9 cellular contexts compared by ENCODE assay signal in the genomic region with DNA sequence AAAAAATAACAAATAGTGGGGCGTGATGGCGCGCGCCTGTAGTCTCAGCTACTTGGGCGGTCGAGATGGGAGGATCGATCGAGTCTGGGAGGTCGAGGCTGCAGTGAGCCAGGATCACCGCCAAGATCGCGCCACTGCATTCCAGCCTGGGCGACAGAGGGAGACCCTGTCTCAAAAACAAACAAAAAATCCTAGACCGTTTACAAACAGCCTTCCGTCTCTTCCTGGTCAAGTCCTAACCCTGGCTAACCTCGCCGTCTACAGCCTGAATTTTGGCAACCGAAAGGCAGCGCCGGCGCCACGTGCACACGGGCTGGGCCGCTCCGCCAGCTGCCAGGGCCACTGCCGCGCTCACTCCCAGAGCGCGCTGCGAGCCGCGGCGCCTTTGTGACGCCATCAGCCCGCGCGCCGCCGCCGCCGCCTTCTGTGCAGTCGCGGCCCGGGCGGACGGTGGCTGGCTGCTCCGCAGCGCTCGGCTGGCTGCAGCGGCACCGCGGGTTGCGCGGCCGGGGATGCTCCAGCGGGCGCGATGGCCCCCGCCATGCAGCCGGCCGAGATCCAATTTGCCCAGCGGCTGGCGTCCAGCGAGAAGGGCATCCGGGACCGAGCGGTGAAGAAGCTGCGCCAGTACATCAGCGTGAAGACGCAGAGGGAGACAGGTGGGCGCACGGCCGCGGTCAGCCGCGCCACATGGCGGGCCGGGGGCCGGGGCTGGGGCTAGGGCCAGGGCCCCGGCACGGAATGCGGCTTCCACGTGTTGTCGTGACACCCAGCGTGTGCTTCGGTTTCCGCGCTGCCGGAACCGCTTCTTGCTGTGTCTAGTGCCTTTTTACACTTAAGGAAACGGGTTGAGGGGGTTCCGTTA. TPM values are rescaled to one million over a fixed set of nuclear protein-coding genes. Genes with fewer than 3 reads are reported as not detected.
DNase-seq lines count a peak whose midpoint lies in the region; ATAC-seq, FAIRE-seq and TF ChIP-seq lines count a peak whose summit lies in the region.
"Had no signal": no experiment of that assay in that cellular context is flagged by ENCODE, and none has a peak within 500 bp of the region (broad histone marks: within the 10 kb centered on the region; RNA-seq: fewer than 3 reads in every experiment).

Gene HSF2BP, minus strand, starts transcription at position 353 of the 865 bp plus-strand sequence. CDS start 1,392 bp downstream, outside the sequence.
A gene with protein sequence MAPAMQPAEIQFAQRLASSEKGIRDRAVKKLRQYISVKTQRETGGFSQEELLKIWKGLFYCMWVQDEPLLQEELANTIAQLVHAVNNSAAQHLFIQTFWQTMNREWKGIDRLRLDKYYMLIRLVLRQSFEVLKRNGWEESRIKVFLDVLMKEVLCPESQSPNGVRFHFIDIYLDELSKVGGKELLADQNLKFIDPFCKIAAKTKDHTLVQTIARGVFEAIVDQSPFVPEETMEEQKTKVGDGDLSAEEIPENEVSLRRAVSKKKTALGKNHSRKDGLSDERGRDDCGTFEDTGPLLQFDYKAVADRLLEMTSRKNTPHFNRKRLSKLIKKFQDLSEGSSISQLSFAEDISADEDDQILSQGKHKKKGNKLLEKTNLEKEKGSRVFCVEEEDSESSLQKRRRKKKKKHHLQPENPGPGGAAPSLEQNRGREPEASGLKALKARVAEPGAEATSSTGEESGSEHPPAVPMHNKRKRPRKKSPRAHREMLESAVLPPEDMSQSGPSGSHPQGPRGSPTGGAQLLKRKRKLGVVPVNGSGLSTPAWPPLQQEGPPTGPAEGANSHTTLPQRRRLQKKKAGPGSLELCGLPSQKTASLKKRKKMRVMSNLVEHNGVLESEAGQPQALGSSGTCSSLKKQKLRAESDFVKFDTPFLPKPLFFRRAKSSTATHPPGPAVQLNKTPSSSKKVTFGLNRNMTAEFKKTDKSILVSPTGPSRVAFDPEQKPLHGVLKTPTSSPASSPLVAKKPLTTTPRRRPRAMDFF (plus strand): TSS at position 425 of the 865 bp plus-strand sequence. CDS start 105 bp downstream, at position 530.

- in situ Hi-C loops in mammary epithelial cell (cut with MboI; ENCODE audit: low sequenced_read_pairs in 2 of 2): no loop called here

- H3K4me1 Mint-ChIP-seq in immature natural killer cell: peaks cover 29 to 32% of the 10 kb centered on the region in 2 donors

- peak within 1 kb of the TSS; percentile 92 to 97 (median 94) for H3K4me3 Mint-ChIP-seq in immature natural killer cell

- FAIRE-seq in small intestine (lab: Jason Lieb, UNC): no peak
- FAIRE-seq: A204.1 had no signal

- peaks cover 23% of the 10 kb centered on the region for H3K4me1 ChIP-seq in mammary epithelial cell (ENCODE audit: insufficient read depth, low read length)
- H3K4me1 ChIP-seq in small intestine (ENCODE audit: control insufficient read depth in 2 of 2, insufficient read depth in 1 of 2, low read depth in 1 of 2, low read length in 1 of 2): no peaks in the 10 kb centered on the region

- H3K36me3 ChIP-seq in mammary epithelial cell (ENCODE audit: insufficient read depth, low read length): peaks cover 3% of the 10 kb centered on the region
- H3K36me3 ChIP-seq in small intestine (ENCODE audit: control insufficient read depth in 2 of 2, insufficient read depth in 2 of 2, low read length in 2 of 2): no peaks in the 10 kb centered on the region

- peak; percentile 82 for DNase-seq in NCI-H1436 (lab: John Stamatoyannopoulos, UW)
- DNase-seq in NCI-H1436 treated with DMSO at 0.1 percent for 48 hours (lab: John Stamatoyannopoulos, UW): no peak
- DNase-seq in NCI-H2171 treated with DMSO at 0.1 percent for 48 hours (lab: John Stamatoyannopoulos, UW): peak; percentile 84
- DNase-seq in mammary epithelial cell: peak; percentile 81
- peak; percentile 79 to 82 (median 81) for DNase-seq in immature natural killer cell
- DNase-seq in small intestine: peak; percentile 76

- H3K27ac Mint-ChIP-seq in immature natural killer cell: peak within 1 kb of the TSS; percentile 87 to 95 (median 94)

- H2AFZ ChIP-seq in mammary epithelial cell (ENCODE audit: low read depth, low read length): peak within 1 kb of the TSS; percentile 94

- H3K9me3 ChIP-seq in mammary epithelial cell (replicated peaks; ENCODE audit: insufficient read depth, low read length) (no peaks in the 10 kb centered on the region), small intestine (ENCODE audit: control insufficient read depth, low read depth) (no peaks in the 10 kb centered on the region)

- no peaks in the 10 kb centered on the region for H3K9me3 Mint-ChIP-seq in immature natural killer cell

- peak within 1 kb of the TSS; percentile 69 to 93 (median 79) for H3K4me3 ChIP-seq in mammary epithelial cell (replicated peaks in 1 of 3; ENCODE audit: insufficient read depth in 1 of 3, low read depth in 2 of 3, low read length in 3 of 3)
- peak within 1 kb of the TSS; percentile 85 to 94 for H3K4me3 ChIP-seq in small intestine (ENCODE audit: low read depth in 1 of 2, low read length in 2 of 2)

- peak within 1 kb of the TSS; percentile 93 for H3K4me2 ChIP-seq in mammary epithelial cell (ENCODE audit: insufficient read depth, low read depth, low read length)

- dilution Hi-C loops in mammary epithelial cell (cut with HindIII; ENCODE audit: low sequenced_read_pairs): loop anchor here (10.0 kb wide), 1 partner anchor 345 kb away; no protein-coding TSS in a partner anchor

- intact Hi-C loops in mammary epithelial cell (cut with micrococcal nuclease): no loop called here

- peaks cover 0 to 3% (median under 1%) of the 10 kb centered on the region in 3 donors for H3K36me3 Mint-ChIP-seq in immature natural killer cell

- CTCF ChIA-PET in mammary epithelial cell (lab: Charles Lee; ENCODE audit: low non-redundant PET): no interaction called here

- no peaks in the 10 kb centered on the region for H4K20me1 ChIP-seq in mammary epithelial cell (ENCODE audit: insufficient read depth, low read length)

- H3K27ac ChIP-seq in VCaP (peak within 1 kb of the TSS; percentile 84), mammary epithelial cell (ENCODE audit: insufficient read depth, low read depth, low read length) (peak within 1 kb of the TSS; percentile 63), small intestine (ENCODE audit: low read depth in 1 of 2, low read length in 1 of 2) (peak within 1 kb of the TSS; percentile 78 to 92)

- TF ChIP-seq CTCF in VCaP (conservative IDR thresholded peaks at IDR 0.05): peak; percentile 27; the same call in 1 of the 2 replicates
- TF ChIP-seq CTCF in mammary epithelial cell (conservative IDR thresholded peaks at IDR 0.05 in 1 of 2, IDR thresholded peaks at IDR 0.05 in 1 of 2; ENCODE audit: extremely low read depth in 1 of 2, insufficient read depth in 1 of 2, low read depth in 1 of 2, low read length in 2 of 2): no peak

- WGBS in mammary epithelial cell (ENCODE audit: low coverage, missing lambda C conversion rate): 0% methylated on average over 23 of the region's 92 CpGs
- WGBS in small intestine, 3 donors: 7 to 11% (median 10%) methylated on average over 75 to 92 of the region's 92 CpGs

- ATAC-seq in HG03025 (IDR thresholded peaks at IDR 0.05; ENCODE audit: low FRiP score, unreplicated experiment): peak; percentile 65

- H3K27me3 ChIP-seq in mammary epithelial cell (ENCODE audit: insufficient read depth, low read length): no peaks in the 10 kb centered on the region
- no peaks in the 10 kb centered on the region for H3K27me3 ChIP-seq in small intestine (ENCODE audit: control insufficient read depth in 2 of 2, insufficient read depth in 2 of 2, low read length in 2 of 2)

- peak within 1 kb of the TSS; percentile 89 for H3K9ac ChIP-seq in mammary epithelial cell (ENCODE audit: insufficient read depth, low read length)

- TSS peak; percentile 77 for BruUV-seq in mammary epithelial cell (replicated peaks; lab: Mats Ljungman, UMichigan)

- peaks cover 50% of the 10 kb centered on the region for H3K79me2 ChIP-seq in mammary epithelial cell (ENCODE audit: insufficient read depth, low read length)

- H3K27me3 Mint-ChIP-seq in immature natural killer cell (ENCODE audit: low read depth in 3 of 3): peaks cover 2 to 16% (median 9%) of the 10 kb centered on the region in 3 donors

RNA-seq across cellular contexts. Expression of gene HSF2BP, which starts in this region (rescaled TPM):
- total RNA-seq in mammary epithelial cell: 1 to 10 TPM; 4.0 to 4.2 TPM
- polyA plus RNA-seq in mammary epithelial cell: 3.0 TPM
- polyA minus RNA-seq in mammary epithelial cell: 1.4 TPM
- under 1 TPM in 1 of 3 donors, not detected in 2; 0.27 TPM for polyA plus RNA-seq in immature natural killer cell
- under 1 TPM in 2 of 3 donors, not detected in 1; 0.22 to 0.49 TPM for polyA plus RNA-seq in small intestine

RNA-seq across cellular contexts. Expression of the second gene that starts in this region (rescaled TPM):
- 10 to 100 TPM; 26.7 to 36.6 TPM for total RNA-seq in mammary epithelial cell
- polyA plus RNA-seq in mammary epithelial cell (21.4 TPM), immature natural killer cell (10 to 100 TPM in 2 of 3 donors, 1 to 10 TPM in 1; 4.9 to 31.0 (median 10.2) TPM), small intestine (10 to 100 TPM in 1 of 3 donors, 1 to 10 TPM in 2; 3.4 to 11.9 (median 3.5) TPM)
- polyA minus RNA-seq in mammary epithelial cell: 41.7 TPM
